Comparison of ENCODE assay signal across 1 cellular context in the genomic region with DNA sequence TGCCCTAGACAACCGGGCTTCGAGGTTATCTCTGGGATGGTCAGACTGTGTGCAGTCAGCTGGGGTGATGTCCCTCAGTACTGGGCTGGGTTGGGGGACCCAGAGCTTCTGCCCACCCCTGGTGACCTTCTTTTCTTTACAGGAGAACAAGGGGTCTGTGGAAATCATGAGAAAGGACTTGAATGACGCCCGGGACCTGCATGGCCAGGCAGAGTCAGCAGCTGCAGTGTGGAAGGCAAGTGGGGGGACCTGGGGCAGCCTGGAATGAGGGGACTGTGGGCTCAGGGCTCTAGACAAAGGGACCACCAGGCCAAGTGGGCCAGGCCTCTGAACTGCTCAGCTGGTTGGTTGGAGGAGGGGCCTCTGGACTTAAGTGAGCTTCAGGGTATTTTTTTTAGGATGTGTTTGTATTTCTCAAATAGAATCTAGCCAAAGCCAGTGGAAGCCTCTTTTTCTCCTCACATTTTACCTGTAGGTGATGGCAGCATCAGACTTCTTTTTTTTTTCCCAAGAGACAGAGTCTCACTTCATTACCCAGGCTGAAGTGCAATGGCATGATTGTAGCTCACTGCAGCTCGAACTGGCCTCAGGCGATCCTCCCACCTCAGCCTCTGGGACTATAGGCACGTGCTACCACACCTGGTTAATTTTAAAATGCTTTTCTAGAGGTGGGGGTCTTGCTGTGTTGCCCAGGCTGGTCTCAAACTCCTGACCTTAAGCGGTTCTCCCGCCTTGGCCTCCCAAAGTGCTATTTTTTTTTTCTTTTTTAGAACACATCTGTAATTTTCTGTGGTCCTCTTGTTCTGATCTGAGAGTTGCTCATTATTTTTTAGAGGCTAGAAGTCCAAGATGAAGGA.
A peak's percentile ranks its signal among the peaks of the same experiment; 100 is the strongest.
TF ChIP-seq lines count a peak whose summit lies in the region.

No MANE protein-coding gene starts in this region.

TF ChIP-seq in K562, 482 proteins besides CTCF, POLR2A, EP300 and RAD21 (continued from another document and continues in another):
- TF ChIP-seq, protein P1, sequence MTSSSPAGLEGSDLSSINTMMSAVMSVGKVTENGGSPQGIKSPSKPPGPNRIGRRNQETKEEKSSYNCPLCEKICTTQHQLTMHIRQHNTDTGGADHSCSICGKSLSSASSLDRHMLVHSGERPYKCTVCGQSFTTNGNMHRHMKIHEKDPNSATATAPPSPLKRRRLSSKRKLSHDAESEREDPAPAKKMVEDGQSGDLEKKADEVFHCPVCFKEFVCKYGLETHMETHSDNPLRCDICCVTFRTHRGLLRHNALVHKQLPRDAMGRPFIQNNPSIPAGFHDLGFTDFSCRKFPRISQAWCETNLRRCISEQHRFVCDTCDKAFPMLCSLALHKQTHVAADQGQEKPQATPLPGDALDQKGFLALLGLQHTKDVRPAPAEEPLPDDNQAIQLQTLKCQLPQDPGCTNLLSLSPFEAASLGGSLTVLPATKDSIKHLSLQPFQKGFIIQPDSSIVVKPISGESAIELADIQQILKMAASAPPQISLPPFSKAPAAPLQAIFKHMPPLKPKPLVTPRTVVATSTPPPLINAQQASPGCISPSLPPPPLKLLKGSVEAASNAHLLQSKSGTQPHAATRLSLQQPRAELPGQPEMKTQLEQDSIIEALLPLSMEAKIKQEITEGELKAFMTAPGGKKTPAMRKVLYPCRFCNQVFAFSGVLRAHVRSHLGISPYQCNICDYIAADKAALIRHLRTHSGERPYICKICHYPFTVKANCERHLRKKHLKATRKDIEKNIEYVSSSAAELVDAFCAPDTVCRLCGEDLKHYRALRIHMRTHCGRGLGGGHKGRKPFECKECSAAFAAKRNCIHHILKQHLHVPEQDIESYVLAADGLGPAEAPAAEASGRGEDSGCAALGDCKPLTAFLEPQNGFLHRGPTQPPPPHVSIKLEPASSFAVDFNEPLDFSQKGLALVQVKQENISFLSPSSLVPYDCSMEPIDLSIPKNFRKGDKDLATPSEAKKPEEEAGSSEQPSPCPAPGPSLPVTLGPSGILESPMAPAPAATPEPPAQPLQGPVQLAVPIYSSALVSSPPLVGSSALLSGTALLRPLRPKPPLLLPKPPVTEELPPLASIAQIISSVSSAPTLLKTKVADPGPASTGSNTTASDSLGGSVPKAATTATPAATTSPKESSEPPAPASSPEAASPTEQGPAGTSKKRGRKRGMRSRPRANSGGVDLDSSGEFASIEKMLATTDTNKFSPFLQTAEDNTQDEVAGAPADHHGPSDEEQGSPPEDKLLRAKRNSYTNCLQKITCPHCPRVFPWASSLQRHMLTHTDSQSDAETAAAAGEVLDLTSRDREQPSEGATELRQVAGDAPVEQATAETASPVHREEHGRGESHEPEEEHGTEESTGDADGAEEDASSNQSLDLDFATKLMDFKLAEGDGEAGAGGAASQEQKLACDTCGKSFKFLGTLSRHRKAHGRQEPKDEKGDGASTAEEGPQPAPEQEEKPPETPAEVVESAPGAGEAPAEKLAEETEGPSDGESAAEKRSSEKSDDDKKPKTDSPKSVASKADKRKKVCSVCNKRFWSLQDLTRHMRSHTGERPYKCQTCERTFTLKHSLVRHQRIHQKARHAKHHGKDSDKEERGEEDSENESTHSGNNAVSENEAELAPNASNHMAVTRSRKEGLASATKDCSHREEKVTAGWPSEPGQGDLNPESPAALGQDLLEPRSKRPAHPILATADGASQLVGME (CRISPR knock-in tag; IDR thresholded peaks at IDR 0.05) = no peak
- 0 out of 2 replicates have a peak, but pooled peaks have one; percentile 28 for TF ChIP-seq ZBTB17 (CRISPR knock-in tag; IDR thresholded peaks at IDR 0.05)
- no peak for TF ChIP-seq ELF4 (CRISPR knock-in tag; IDR thresholded peaks at IDR 0.05)
- no peak for TF ChIP-seq ZNF445 (CRISPR knock-in tag; IDR thresholded peaks at IDR 0.05; ENCODE audit: low read depth)
- TF ChIP-seq KHSRP (IDR thresholded peaks at IDR 0.05) = no peak
- TF ChIP-seq TCF7 (IDR thresholded peaks at IDR 0.05; ENCODE audit: borderline replicate concordance) = no peak
- peak; percentile 33; the same call in 1 of the 2 replicates for TF ChIP-seq DMBX1 (CRISPR knock-in tag; IDR thresholded peaks at IDR 0.05; ENCODE audit: borderline replicate concordance)
- TF ChIP-seq, protein P2, sequence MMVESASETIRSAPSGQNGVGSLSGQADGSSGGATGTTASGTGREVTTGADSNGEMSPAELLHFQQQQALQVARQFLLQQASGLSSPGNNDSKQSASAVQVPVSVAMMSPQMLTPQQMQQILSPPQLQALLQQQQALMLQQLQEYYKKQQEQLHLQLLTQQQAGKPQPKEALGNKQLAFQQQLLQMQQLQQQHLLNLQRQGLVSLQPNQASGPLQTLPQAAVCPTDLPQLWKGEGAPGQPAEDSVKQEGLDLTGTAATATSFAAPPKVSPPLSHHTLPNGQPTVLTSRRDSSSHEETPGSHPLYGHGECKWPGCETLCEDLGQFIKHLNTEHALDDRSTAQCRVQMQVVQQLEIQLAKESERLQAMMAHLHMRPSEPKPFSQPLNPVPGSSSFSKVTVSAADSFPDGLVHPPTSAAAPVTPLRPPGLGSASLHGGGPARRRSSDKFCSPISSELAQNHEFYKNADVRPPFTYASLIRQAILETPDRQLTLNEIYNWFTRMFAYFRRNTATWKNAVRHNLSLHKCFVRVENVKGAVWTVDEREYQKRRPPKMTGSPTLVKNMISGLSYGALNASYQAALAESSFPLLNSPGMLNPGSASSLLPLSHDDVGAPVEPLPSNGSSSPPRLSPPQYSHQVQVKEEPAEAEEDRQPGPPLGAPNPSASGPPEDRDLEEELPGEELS (CRISPR knock-in tag; IDR thresholded peaks at IDR 0.05; ENCODE audit: borderline replicate concordance) = no peak
- TF ChIP-seq ZNF717 (CRISPR knock-in tag; IDR thresholded peaks at IDR 0.05) = no peak
- TF ChIP-seq, protein P3, sequence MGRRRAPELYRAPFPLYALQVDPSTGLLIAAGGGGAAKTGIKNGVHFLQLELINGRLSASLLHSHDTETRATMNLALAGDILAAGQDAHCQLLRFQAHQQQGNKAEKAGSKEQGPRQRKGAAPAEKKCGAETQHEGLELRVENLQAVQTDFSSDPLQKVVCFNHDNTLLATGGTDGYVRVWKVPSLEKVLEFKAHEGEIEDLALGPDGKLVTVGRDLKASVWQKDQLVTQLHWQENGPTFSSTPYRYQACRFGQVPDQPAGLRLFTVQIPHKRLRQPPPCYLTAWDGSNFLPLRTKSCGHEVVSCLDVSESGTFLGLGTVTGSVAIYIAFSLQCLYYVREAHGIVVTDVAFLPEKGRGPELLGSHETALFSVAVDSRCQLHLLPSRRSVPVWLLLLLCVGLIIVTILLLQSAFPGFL (CRISPR knock-in tag; IDR thresholded peaks at IDR 0.05) = 0 out of 2 replicates have a peak, but pooled peaks have one; percentile 37
- TF ChIP-seq JUNB (CRISPR knock-in tag; conservative IDR thresholded peaks at IDR 0.05) = no peak
- TF ChIP-seq NR2F6 (CRISPR knock-in tag; IDR thresholded peaks at IDR 0.05) = no peak
- no peak for TF ChIP-seq SNIP1 (IDR thresholded peaks at IDR 0.05; ENCODE audit: low read depth)
- TF ChIP-seq, protein P4, sequence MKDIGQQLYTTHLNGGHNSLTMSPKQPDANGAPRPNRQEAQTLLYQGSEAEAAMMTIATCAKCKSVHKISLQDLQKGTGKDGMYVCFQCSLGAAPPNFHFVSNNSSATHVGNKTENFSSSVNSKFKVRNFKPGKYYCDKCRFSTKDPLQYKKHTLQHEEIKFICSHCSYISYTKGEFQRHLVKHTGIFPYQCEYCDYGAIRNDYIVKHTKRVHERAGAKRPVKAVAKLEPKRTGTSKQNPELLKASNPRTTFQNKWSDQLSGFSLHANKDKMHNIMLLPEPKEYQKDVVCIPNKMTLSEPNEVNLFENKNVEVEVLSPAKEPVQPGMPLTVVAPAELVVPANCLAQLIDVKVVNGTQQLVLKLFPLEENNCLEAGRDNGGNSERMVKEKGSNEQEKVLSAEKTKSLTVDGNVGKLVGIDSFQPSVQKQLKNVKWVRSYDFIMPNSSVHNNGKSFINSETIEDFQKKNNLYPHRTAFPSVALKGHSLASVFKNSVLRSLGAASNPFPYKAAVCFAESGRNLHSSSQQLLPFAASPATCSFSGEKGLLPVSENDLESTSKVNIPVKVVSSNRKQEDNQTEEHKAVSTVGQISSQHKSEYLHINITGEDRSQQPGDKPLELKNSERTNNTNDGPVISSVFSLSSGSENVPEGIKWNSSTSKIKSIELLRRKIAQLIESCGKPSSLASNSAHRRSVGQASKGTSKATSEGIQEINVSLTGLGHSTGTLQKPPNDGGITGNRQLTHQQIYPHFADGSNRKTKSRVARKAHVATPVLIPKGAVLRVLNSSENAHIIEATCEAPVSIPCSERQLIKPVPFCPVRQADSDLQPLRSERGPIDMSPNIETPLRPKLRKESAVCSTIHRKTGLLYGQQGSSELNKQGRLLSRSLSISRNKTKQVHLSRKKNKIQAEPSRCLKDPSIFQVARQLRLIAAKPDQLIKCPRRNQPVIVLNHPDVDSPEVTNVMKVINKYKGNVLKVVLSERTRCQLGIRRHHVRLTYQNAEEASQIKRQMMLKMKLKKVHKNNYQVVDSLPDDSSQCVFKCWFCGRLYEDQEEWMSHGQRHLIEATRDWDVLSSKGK (CRISPR knock-in tag; IDR thresholded peaks at IDR 0.05) = no peak
- TF ChIP-seq, protein P5, sequence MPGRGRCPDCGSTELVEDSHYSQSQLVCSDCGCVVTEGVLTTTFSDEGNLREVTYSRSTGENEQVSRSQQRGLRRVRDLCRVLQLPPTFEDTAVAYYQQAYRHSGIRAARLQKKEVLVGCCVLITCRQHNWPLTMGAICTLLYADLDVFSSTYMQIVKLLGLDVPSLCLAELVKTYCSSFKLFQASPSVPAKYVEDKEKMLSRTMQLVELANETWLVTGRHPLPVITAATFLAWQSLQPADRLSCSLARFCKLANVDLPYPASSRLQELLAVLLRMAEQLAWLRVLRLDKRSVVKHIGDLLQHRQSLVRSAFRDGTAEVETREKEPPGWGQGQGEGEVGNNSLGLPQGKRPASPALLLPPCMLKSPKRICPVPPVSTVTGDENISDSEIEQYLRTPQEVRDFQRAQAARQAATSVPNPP (IDR thresholded peaks at IDR 0.05; ENCODE audit: borderline replicate concordance, insufficient read depth, insufficient read length) = no peak
- TF ChIP-seq, protein P6, sequence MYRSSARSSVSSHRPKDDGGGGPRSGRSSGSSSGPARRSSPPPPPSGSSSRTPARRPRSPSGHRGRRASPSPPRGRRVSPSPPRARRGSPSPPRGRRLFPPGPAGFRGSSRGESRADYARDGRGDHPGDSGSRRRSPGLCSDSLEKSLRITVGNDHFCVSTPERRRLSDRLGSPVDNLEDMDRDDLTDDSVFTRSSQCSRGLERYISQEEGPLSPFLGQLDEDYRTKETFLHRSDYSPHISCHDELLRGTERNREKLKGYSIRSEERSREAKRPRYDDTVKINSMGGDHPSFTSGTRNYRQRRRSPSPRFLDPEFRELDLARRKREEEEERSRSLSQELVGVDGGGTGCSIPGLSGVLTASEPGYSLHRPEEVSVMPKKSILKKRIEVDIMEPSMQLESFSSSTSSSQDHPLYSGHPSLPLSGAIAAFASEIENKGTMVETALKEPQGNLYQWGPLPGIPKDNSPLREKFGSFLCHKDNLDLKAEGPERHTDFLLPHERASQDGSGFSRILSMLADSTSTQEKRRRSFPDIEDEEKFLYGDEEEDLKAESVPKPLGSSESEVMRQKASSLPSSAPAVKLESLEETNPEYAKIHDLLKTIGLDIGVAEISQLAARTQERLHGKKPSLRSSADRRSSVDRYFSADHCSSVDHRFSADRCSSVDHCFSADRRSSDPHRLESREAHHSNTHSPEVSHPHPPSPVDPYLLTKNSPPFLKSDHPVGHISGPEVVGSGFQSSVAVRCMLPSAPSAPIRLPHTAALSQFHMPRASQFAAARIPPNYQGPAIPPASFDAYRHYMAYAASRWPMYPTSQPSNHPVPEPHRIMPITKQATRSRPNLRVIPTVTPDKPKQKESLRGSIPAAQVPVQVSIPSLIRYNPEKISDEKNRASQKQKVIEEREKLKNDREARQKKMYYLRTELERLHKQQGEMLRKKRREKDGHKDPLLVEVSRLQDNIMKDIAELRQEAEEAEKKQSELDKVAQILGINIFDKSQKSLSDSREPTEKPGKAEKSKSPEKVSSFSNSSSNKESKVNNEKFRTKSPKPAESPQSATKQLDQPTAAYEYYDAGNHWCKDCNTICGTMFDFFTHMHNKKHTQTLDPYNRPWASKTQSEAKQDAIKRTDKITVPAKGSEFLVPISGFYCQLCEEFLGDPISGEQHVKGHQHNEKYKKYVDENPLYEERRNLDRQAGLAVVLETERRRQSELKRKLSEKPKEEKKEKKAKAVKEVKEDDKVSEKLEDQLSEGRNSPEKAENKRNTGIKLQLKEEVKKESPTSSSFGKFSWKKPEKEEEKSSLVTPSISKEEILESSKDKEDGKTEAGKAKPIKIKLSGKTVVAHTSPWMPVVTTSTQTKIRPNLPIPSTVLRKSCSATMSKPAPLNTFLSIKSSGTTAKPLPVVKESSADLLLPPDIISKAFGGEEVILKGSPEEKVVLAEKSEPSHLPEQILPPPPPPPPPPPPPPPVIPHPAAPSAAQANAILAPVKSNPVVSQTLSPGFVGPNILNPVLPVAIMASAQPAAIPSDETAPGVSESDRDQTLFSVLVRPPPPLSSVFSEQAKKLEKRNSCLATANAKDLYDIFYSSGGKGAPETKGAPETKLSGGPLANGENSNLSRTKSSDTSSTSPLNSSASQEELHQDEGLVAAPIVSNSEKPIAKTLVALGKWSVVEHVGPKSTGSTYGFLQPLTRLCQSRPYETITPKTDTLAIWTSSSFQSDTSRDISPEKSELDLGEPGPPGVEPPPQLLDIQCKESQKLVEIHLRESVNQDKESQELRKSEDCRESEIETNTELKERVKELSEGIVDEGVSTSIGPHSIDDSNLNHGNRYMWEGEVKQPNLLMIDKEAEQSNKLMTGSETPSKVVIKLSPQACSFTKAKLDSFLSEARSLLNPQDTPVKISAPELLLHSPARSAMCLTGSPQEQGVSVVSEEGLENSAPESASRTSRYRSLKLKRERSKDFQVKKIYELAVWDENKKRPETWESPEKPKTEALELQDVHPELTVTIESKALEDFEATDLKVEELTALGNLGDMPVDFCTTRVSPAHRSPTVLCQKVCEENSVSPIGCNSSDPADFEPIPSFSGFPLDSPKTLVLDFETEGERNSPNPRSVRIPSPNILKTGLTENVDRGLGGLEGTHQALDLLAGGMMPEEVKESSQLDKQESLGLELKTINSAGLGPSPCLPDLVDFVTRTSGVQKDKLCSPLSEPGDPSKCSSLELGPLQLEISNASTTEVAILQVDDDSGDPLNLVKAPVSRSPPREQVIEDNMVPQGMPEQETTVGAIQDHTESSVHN (IDR thresholded peaks at IDR 0.05; ENCODE audit: borderline replicate concordance in 1 of 2, low read depth in 1 of 2) = no peak
- TF ChIP-seq, protein P7, sequence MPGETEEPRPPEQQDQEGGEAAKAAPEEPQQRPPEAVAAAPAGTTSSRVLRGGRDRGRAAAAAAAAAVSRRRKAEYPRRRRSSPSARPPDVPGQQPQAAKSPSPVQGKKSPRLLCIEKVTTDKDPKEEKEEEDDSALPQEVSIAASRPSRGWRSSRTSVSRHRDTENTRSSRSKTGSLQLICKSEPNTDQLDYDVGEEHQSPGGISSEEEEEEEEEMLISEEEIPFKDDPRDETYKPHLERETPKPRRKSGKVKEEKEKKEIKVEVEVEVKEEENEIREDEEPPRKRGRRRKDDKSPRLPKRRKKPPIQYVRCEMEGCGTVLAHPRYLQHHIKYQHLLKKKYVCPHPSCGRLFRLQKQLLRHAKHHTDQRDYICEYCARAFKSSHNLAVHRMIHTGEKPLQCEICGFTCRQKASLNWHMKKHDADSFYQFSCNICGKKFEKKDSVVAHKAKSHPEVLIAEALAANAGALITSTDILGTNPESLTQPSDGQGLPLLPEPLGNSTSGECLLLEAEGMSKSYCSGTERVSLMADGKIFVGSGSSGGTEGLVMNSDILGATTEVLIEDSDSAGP (CRISPR knock-in tag; IDR thresholded peaks at IDR 0.05) = no peak
- 0 out of 2 replicates have a peak, but pooled peaks have one; percentile 52 for TF ChIP-seq OTX1 (CRISPR knock-in tag; IDR thresholded peaks at IDR 0.05)
- 0 out of 2 replicates have a peak, but pooled peaks have one; percentile 10 for TF ChIP-seq ZNF76 (CRISPR knock-in tag; IDR thresholded peaks at IDR 0.05; ENCODE audit: borderline replicate concordance)
- TF ChIP-seq, protein P8, sequence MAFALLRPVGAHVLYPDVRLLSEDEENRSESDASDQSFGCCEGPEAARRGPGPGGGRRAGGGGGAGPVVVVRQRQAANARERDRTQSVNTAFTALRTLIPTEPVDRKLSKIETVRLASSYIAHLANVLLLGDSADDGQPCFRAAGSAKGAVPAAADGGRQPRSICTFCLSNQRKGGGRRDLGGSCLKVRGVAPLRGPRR (CRISPR knock-in tag; IDR thresholded peaks at IDR 0.05) = peak; percentile 62; the same call in 1 of the 2 replicates
- TF ChIP-seq TARDBP (IDR thresholded peaks at IDR 0.05) = no peak
- no peak for TF ChIP-seq SIN3B (IDR thresholded peaks at IDR 0.05; ENCODE audit: low read depth)
- TF ChIP-seq NCOA1 (IDR thresholded peaks at IDR 0.05; ENCODE audit: low read depth) = no peak
